Comparison of ENCODE assay signal across 32 cellular contexts in the genomic region with DNA sequence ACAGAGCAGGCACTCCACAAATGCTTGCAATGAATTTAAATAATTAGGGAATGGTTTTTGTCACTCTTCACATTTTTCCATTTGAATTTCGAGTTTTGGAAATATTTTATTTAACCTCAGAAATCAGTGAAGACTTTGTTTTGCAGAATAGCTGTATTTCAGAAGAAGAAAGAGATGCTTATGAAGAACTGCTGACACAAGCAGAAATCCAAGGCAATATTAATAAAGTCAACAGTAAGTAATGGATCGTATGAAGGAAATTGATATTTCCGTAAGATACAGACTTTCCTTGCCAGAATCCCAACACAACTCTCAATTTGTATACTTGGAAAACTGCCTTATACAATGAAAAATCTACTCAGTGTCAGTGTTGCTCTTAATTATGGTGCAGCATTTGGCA. TPM values are rescaled to one million over a fixed set of nuclear protein-coding genes. Genes with fewer than 3 reads are reported as not detected.
"Had no signal": no experiment of that assay in that cellular context is flagged by ENCODE, and none has a peak within 500 bp of the region (broad histone marks: within the 10 kb centered on the region; RNA-seq: fewer than 3 reads in every experiment).

No MANE protein-coding gene starts in this region.

- H3K4me1 Mint-ChIP-seq: endodermal cell had no signal

- H3K4me3 Mint-ChIP-seq: activated CD4-positive, alpha-beta memory T cell treated with anti-CD3 and anti-CD28 coated beads for 36 hours; activated CD4-positive, alpha-beta T cell treated with anti-CD3 and anti-CD28 coated beads for 36 hours; activated CD4-positive, alpha-beta T cell treated with anti-CD3 and anti-CD28 coated beads, Interleukin-2, amount 10 ng/mL, durations not matched to agents 24 days and 14 days; activated CD8-positive, alpha-beta memory T cell treated with anti-CD3 and anti-CD28 coated beads, Interleukin-2, amount 10 ng/mL, durations not matched to agents 7 days and 5 days; activated CD8-positive, alpha-beta T cell treated with anti-CD3 and anti-CD28 coated beads, Interleukin-2, amount 10 ng/mL, durations not matched to agents 7 days and 5 days; activated naive CD8-positive, alpha-beta T cell; activated T-cell treated with anti-CD3 and anti-CD28 coated beads, Interleukin-2, amount 50 U/mL, for 24 hours; activated T-helper 17 cell treated with anti-CD3 and anti-CD28 coated beads, Interleukin-2, amount 50 U/mL, for 72 hours; central memory CD8-positive, alpha-beta T cell; dendritic cell treated with granulocyte-macrophage colony-stimulating factor and Interleukin-4, amounts not matched to agents 40 ng/mL and 50 ng/mL, for 4 days; endodermal cell had no signal

- H3K27ac ChIP-seq: brain microvascular endothelial cell, coronary artery, dorsolateral prefrontal cortex had no signal

- H3K36me3 ChIP-seq: brain microvascular endothelial cell had no signal

- DNase-seq: activated CD4-positive, alpha-beta memory T cell treated with anti-CD3 and anti-CD28 coated beads for 36 hours; activated CD4-positive, alpha-beta T cell treated with anti-CD3 and anti-CD28 coated beads for 36 hours; activated CD4-positive, alpha-beta T cell treated with anti-CD3 and anti-CD28 coated beads, Interleukin-2, amount 10 ng/mL, durations not matched to agents 24 days and 14 days; activated CD4-positive, CD25-positive, alpha-beta regulatory T cell; activated CD4-positive, CD25-positive, alpha-beta regulatory T cell treated with anti-CD3 and anti-CD28 coated beads, Interleukin-2, amount 50 U/mL, for 72 hours; activated CD8-positive, alpha-beta memory T cell treated with anti-CD3 and anti-CD28 coated beads, Interleukin-2, amount 10 ng/mL, durations not matched to agents 7 days and 5 days; activated CD8-positive, alpha-beta memory T cell treated with anti-CD3 and anti-CD28 coated beads, Interleukin-2, amount 50 U/mL, for 4 hours; activated CD8-positive, alpha-beta T cell treated with anti-CD3 and anti-CD28 coated beads, Interleukin-2, amount 10 ng/mL, durations not matched to agents 7 days and 5 days; activated effector memory CD4-positive, alpha-beta T cell treated with Interleukin-2 at 50 U/mL for 16 hours; activated gamma-delta T cell treated with Interleukin-2 at 50 U/mL for 16 hours; activated naive CD4-positive, alpha-beta T cell treated with anti-CD3 and anti-CD28 coated beads, Interleukin-2, amount 50 U/mL, for 16 hours; activated naive CD4-positive, alpha-beta T cell treated with Interleukin-2 at 50 U/mL for 16 hours; activated T-cell treated with anti-CD3 and anti-CD28 coated beads, Interleukin-2, amount 50 U/mL, for 24 hours; amniotic stem cell; anterior cingulate cortex; brain microvascular endothelial cell; dorsolateral prefrontal cortex; effector memory CD4-positive, alpha-beta T cell; endodermal cell; foreskin fibroblast; head of caudate nucleus; T-helper 2 cell had no signal

- H3K27ac Mint-ChIP-seq: activated CD4-positive, alpha-beta memory T cell treated with anti-CD3 and anti-CD28 coated beads for 36 hours; activated CD4-positive, alpha-beta T cell treated with anti-CD3 and anti-CD28 coated beads for 36 hours; activated CD4-positive, alpha-beta T cell treated with anti-CD3 and anti-CD28 coated beads, Interleukin-2, amount 10 ng/mL, durations not matched to agents 24 days and 14 days; activated CD8-positive, alpha-beta memory T cell treated with anti-CD3 and anti-CD28 coated beads, Interleukin-2, amount 10 ng/mL, durations not matched to agents 7 days and 5 days; activated CD8-positive, alpha-beta T cell treated with anti-CD3 and anti-CD28 coated beads, Interleukin-2, amount 10 ng/mL, durations not matched to agents 7 days and 5 days; activated T-cell treated with anti-CD3 and anti-CD28 coated beads, Interleukin-2, amount 50 U/mL, for 24 hours; dendritic cell treated with granulocyte-macrophage colony-stimulating factor and Interleukin-4, amounts not matched to agents 40 ng/mL and 50 ng/mL, for 4 days; endodermal cell had no signal

- H3K27me3 ChIP-seq: brain microvascular endothelial cell had no signal

- ATAC-seq: activated CD4-positive, alpha-beta T cell treated with anti-CD3 and anti-CD28 coated beads for 36 hours; activated CD8-positive, alpha-beta memory T cell treated with anti-CD3 and anti-CD28 coated beads, Interleukin-2, amount 10 ng/mL, durations not matched to agents 7 days and 5 days; activated CD8-positive, alpha-beta T cell treated with anti-CD3 and anti-CD28 coated beads, Interleukin-2, amount 10 ng/mL, durations not matched to agents 7 days and 5 days; activated T-helper 17 cell treated with anti-CD3 and anti-CD28 coated beads, Interleukin-2, amount 50 U/mL, for 72 hours; esophagus mucosa had no signal

- H3K4me3 ChIP-seq: coronary artery, dorsolateral prefrontal cortex had no signal

- H3K27me3 Mint-ChIP-seq: activated CD4-positive, alpha-beta memory T cell treated with anti-CD3 and anti-CD28 coated beads for 36 hours; activated CD4-positive, alpha-beta T cell treated with anti-CD3 and anti-CD28 coated beads for 36 hours; activated CD4-positive, alpha-beta T cell treated with anti-CD3 and anti-CD28 coated beads, Interleukin-2, amount 10 ng/mL, durations not matched to agents 24 days and 14 days; activated CD8-positive, alpha-beta memory T cell treated with anti-CD3 and anti-CD28 coated beads, Interleukin-2, amount 10 ng/mL, durations not matched to agents 7 days and 5 days; activated naive CD8-positive, alpha-beta T cell; activated T-cell treated with anti-CD3 and anti-CD28 coated beads, Interleukin-2, amount 50 U/mL, for 24 hours; activated T-helper 17 cell treated with anti-CD3 and anti-CD28 coated beads, Interleukin-2, amount 50 U/mL, for 72 hours; central memory CD8-positive, alpha-beta T cell; dendritic cell treated with granulocyte-macrophage colony-stimulating factor and Interleukin-4, amounts not matched to agents 40 ng/mL and 50 ng/mL, for 4 days had no signal

- FAIRE-seq: astrocyte, bronchial epithelial cell, frontal cortex had no signal

- H3K9me3 Mint-ChIP-seq: activated CD4-positive, alpha-beta memory T cell treated with anti-CD3 and anti-CD28 coated beads for 36 hours; activated CD4-positive, alpha-beta T cell treated with anti-CD3 and anti-CD28 coated beads, Interleukin-2, amount 10 ng/mL, durations not matched to agents 24 days and 14 days; activated T-cell treated with anti-CD3 and anti-CD28 coated beads, Interleukin-2, amount 50 U/mL, for 24 hours; activated T-helper 17 cell treated with anti-CD3 and anti-CD28 coated beads, Interleukin-2, amount 50 U/mL, for 72 hours; central memory CD8-positive, alpha-beta T cell; dendritic cell treated with granulocyte-macrophage colony-stimulating factor and Interleukin-4, amounts not matched to agents 40 ng/mL and 50 ng/mL, for 4 days; endodermal cell had no signal

RNA-seq across cellular contexts. Expression of a gene that starts 30.5 kb away (rescaled TPM):
- total RNA-seq: activated CD4-positive, alpha-beta memory T cell treated with anti-CD3 and anti-CD28 coated beads for 36 hours; activated CD4-positive, alpha-beta T cell treated with anti-CD3 and anti-CD28 coated beads for 36 hours; activated CD4-positive, alpha-beta T cell treated with anti-CD3 and anti-CD28 coated beads, Interleukin-2, amount 10 ng/mL, durations not matched to agents 24 days and 14 days; activated CD8-positive, alpha-beta memory T cell treated with anti-CD3 and anti-CD28 coated beads for 36 hours; activated CD8-positive, alpha-beta T cell treated with anti-CD3 and anti-CD28 coated beads, Interleukin-2, amount 10 ng/mL, durations not matched to agents 7 days and 5 days had no signal
